In genomic region chr1:159889821-159890252, GRCh38 we compare ENCODE assay signal across 8 cellular contexts. TPM values are rescaled to one million over a fixed set of nuclear protein-coding genes. Genes with fewer than 3 reads are reported as not detected.
DNase-seq lines count a peak whose midpoint lies in the region; ATAC-seq and TF ChIP-seq lines count a peak whose summit lies in the region.

No MANE protein-coding gene starts in this region.

- H3K4me1 Mint-ChIP-seq in stimulated activated naive B cell treated with anti-CD40 and anti-IgM and Interleukin-4, amounts not matched to agents 10 μg/mL and 1 μg/mL and 100 μg/mL, for 72 hours, result peaks cover 15 to 33% of the 10 kb centered on the region in 2 donors
- H3K4me1 Mint-ChIP-seq in activated naive CD4-positive, alpha-beta T cell treated with anti-CD3 and anti-CD28 coated beads for 36 hours (ENCODE audit: low read depth), result peaks cover 6% of the 10 kb centered on the region

- ATAC-seq in GM19467 (IDR thresholded peaks at IDR 0.05; ENCODE audit: unreplicated experiment) (peak; percentile 90), HG03457 (IDR thresholded peaks at IDR 0.05; ENCODE audit: unreplicated experiment) (peak; percentile 90), heart right ventricle (peak; percentile 88 to 96 (median 94))
- peak; percentile 92 to 97 for ATAC-seq in stimulated activated naive B cell treated with anti-CD40 and anti-IgM and Interleukin-4, amounts not matched to agents 10 μg/mL and 1 μg/mL and 100 μg/mL, for 72 hours (replicated peaks)

- H3K27me3 Mint-ChIP-seq in stimulated activated naive B cell treated with anti-CD40 and anti-IgM and Interleukin-4, amounts not matched to agents 10 μg/mL and 1 μg/mL and 100 μg/mL, for 72 hours, result no peaks in the 10 kb centered on the region
- no peaks in the 10 kb centered on the region for H3K27me3 Mint-ChIP-seq in activated naive CD4-positive, alpha-beta T cell treated with anti-CD3 and anti-CD28 coated beads for 36 hours (ENCODE audit: low read depth)

- peak in 1 of 9 donors; percentile 16 for TF ChIP-seq CTCF in heart right ventricle (IDR thresholded peaks at IDR 0.05)

- H3K4me3 Mint-ChIP-seq in stimulated activated naive B cell treated with anti-CD40 and anti-IgM and Interleukin-4, amounts not matched to agents 10 μg/mL and 1 μg/mL and 100 μg/mL, for 72 hours, result peak overlapping the region in 1 of 2 donors; percentile 2
- H3K4me3 Mint-ChIP-seq in activated naive CD4-positive, alpha-beta T cell treated with anti-CD3 and anti-CD28 coated beads for 36 hours, result no peak overlapping the region

- H3K4me1 ChIP-seq in heart right ventricle, result peaks cover 0 to 35% (median 21%) of the 10 kb centered on the region in 9 donors

- WGBS in heart right ventricle, 2 donors, result 32 to 41% methylated on average over 2 of the region's 2 CpGs

- CTCF ChIA-PET in activated naive CD4-positive, alpha-beta T cell treated with anti-CD3 and anti-CD28 coated beads for 36 hours (lab: Charles Lee), result interaction anchor here (0.6 to 9.6 kb wide), 16 partner anchors 26 to 239 kb away, joined by 3 to 303 read pairs (median 4); partner anchors contain the start of genes DUSP23 and FCRL6

- H3K36me3 Mint-ChIP-seq in stimulated activated naive B cell treated with anti-CD40 and anti-IgM and Interleukin-4, amounts not matched to agents 10 μg/mL and 1 μg/mL and 100 μg/mL, for 72 hours, result peaks cover 0 to 3% of the 10 kb centered on the region in 2 donors
- H3K36me3 Mint-ChIP-seq in activated naive CD4-positive, alpha-beta T cell treated with anti-CD3 and anti-CD28 coated beads for 36 hours (ENCODE audit: low read depth), result no peaks in the 10 kb centered on the region

- no peaks in the 10 kb centered on the region for H3K9me3 ChIP-seq in heart right ventricle

- H3K27me3 ChIP-seq in heart right ventricle, result no peaks in the 10 kb centered on the region

- H3K9me3 Mint-ChIP-seq in stimulated activated naive B cell treated with anti-CD40 and anti-IgM and Interleukin-4, amounts not matched to agents 10 μg/mL and 1 μg/mL and 100 μg/mL, for 72 hours, result no peaks in the 10 kb centered on the region
- no peaks in the 10 kb centered on the region for H3K9me3 Mint-ChIP-seq in activated naive CD4-positive, alpha-beta T cell treated with anti-CD3 and anti-CD28 coated beads for 36 hours

- peak overlapping the region; percentile 42 for H3K27ac Mint-ChIP-seq in stimulated activated naive B cell treated with anti-CD40 and anti-IgM and Interleukin-4, amounts not matched to agents 10 μg/mL and 1 μg/mL and 100 μg/mL, for 72 hours
- H3K27ac Mint-ChIP-seq in activated naive CD4-positive, alpha-beta T cell treated with anti-CD3 and anti-CD28 coated beads for 36 hours, result no peak overlapping the region

- intact Hi-C loops in heart right ventricle (cut with DNase I), result loop anchor here in 9 of 10 donors (2.0 to 10.0 kb wide), 9 partner anchors 35 to 725 kb away; partner anchors contain the start of genes TAGLN2 (in 3 of the 9) and DUSP23 (in 2 of the 9)
- intact Hi-C loops in activated naive CD4-positive, alpha-beta T cell treated with anti-CD3 and anti-CD28 coated beads for 36 hours (cut with micrococcal nuclease), result loop anchor here (2.0 to 10.0 kb wide), 4 partner anchors 35 to 755 kb away; partner anchors contain the start of gene IGSF9

- H3K4me3 ChIP-seq in heart right ventricle, result peak overlapping the region in 6 of 10 donors; percentile 4 to 27 (median 16)

- peak overlapping the region; percentile 39 to 86 (median 76) for H3K27ac ChIP-seq in heart right ventricle

- DNase-seq in EL, result peak; percentile 99
- peak; percentile 53 for DNase-seq in T1000 (lab: John Stamatoyannopoulos, UW)
- peak in 1 of 2 donors; percentile 79 for DNase-seq in heart right ventricle
- peak; percentile 44 for DNase-seq in stimulated activated naive B cell treated with anti-CD40 and anti-IgM and Interleukin-4, amounts not matched to agents 10 μg/mL and 1 μg/mL and 100 μg/mL, for 72 hours
- no peak for DNase-seq in activated naive CD4-positive, alpha-beta T cell treated with anti-CD3 and anti-CD28 coated beads for 36 hours
- no peak for DNase-seq in stimulated activated CD4-positive, alpha-beta T cell treated with anti-CD3 and anti-CD28 coated beads, Interleukin-1b, Interleukin-23, amount 100 ng/mL, for 48 hours

- H3K36me3 ChIP-seq in heart right ventricle, result no peaks in the 10 kb centered on the region

RNA-seq across cellular contexts. Expression of gene CFAP45, which starts 10.1 kb away (rescaled TPM):
- 1 to 10 TPM in 1 of 10 donors, under 1 TPM in 9; 0.17 to 1.5 (median 0.47) TPM for total RNA-seq in heart right ventricle
- polyA plus RNA-seq in heart right ventricle, result 1 to 10 TPM in 1 of 2 donors, under 1 TPM in 1; 0.70 to 1.4 TPM
- 1 to 10 TPM; 2.1 to 2.6 TPM for total RNA-seq in activated naive CD4-positive, alpha-beta T cell treated with anti-CD3 and anti-CD28 coated beads for 36 hours

RNA-seq across cellular contexts. Expression of gene VSIG8, which starts 27.4 kb away (rescaled TPM):
- total RNA-seq in heart right ventricle, result not detected
- under 1 TPM in 1 of 2 donors, not detected in 1; 0.44 TPM for polyA plus RNA-seq in heart right ventricle
- not detected for total RNA-seq in activated naive CD4-positive, alpha-beta T cell treated with anti-CD3 and anti-CD28 coated beads for 36 hours

RNA-seq across cellular contexts. Expression of gene TAGLN2, which starts 35.5 kb away (rescaled TPM):
- 100 to 1,000 TPM in 4 of 10 donors, 10 to 100 TPM in 6; 65.9 to 228 (median 92.5) TPM for total RNA-seq in heart right ventricle
- polyA plus RNA-seq in heart right ventricle, result 100 to 1,000 TPM; 131 to 283 TPM
- 100 to 1,000 TPM; 453 to 454 TPM for total RNA-seq in activated naive CD4-positive, alpha-beta T cell treated with anti-CD3 and anti-CD28 coated beads for 36 hours

RNA-seq across cellular contexts. Expression of gene IGSF9, which starts 55.6 kb away (rescaled TPM):
- under 1 TPM in 3 of 10 donors, not detected in 7; 0.07 to 0.15 (median 0.08) TPM for total RNA-seq in heart right ventricle
- under 1 TPM; 0.03 to 0.15 TPM for polyA plus RNA-seq in heart right ventricle
- not detected for total RNA-seq in activated naive CD4-positive, alpha-beta T cell treated with anti-CD3 and anti-CD28 coated beads for 36 hours

Comparison
In these comparisons a context has a peak if more than half of its experiments do, and no peak if none do; other contexts are left out.
1. DNase-seq: peak in EL (single experiment), T1000 (single experiment) and stimulated activated naive B cell treated with anti-CD40 and anti-IgM and Interleukin-4, amounts not matched to agents 10 μg/mL and 1 μg/mL and 100 μg/mL, for 72 hours (single experiment); none in activated naive CD4-positive, alpha-beta T cell treated with anti-CD3 and anti-CD28 coated beads for 36 hours (single experiment) and stimulated activated CD4-positive, alpha-beta T cell treated with anti-CD3 and anti-CD28 coated beads, Interleukin-1b, Interleukin-23, amount 100 ng/mL, for 48 hours (single experiment).
2. Peak in every context shown above with its lines, with median percentiles within 50 percentile points of each other: ATAC-seq.